ENCODE assay signal across 17 cellular contexts in genomic region chr11:119614227-119615002, GRCh38.
A peak's percentile ranks its signal among the peaks of the same experiment; 100 is the strongest.
DNase-seq lines count a peak whose midpoint lies in the region; ATAC-seq and TF ChIP-seq lines count a peak whose summit lies in the region.
"Had no signal": no experiment of that assay in that cellular context is flagged by ENCODE, and none has a peak within 500 bp of the region (broad histone marks: within the 10 kb centered on the region; RNA-seq: fewer than 3 reads in every experiment).

No MANE protein-coding gene starts in this region.

- no peak overlapping the region for H2AK5ac ChIP-seq in H9 (ENCODE audit: insufficient read length, low read length)

- H2BK12ac ChIP-seq in H9 (ENCODE audit: insufficient read length, low read depth, low read length) = no peak overlapping the region

- H3K4me1 Mint-ChIP-seq in H9 = peaks cover 56 to 61% of the 10 kb centered on the region in 2 experiments
- peaks cover 0 to under 1% of the 10 kb centered on the region in 2 donors for H3K4me1 Mint-ChIP-seq in stimulated activated naive B cell treated with anti-CD40 and anti-IgM and Interleukin-4, amounts not matched to agents 10 μg/mL and 1 μg/mL and 100 μg/mL, for 72 hours

- no peak overlapping the region for H3T11ph ChIP-seq in H9 (ENCODE audit: low read length)

- intact Hi-C loops in dorsolateral prefrontal cortex (cut with DNase I) = loop anchor here (5.0 to 10.0 kb wide), 2 partner anchors 50 to 82 kb away; no protein-coding TSS in a partner anchor

- no peak overlapping the region for H3K18ac ChIP-seq in H9 (ENCODE audit: insufficient read length, low read depth, low read length)

- H3K4me1 ChIP-seq in H9 (ENCODE audit: insufficient read depth, low read length) = peaks cover 10% of the 10 kb centered on the region; the same call in 1 of the 2 replicates
- peaks cover 33% of the 10 kb centered on the region for H3K4me1 ChIP-seq in SJSA1 (replicated peaks)
- H3K4me1 ChIP-seq: BE2C had no signal

- H3K27me3 ChIP-seq in H9 (ENCODE audit: insufficient read depth, low read length) = peaks cover 4% of the 10 kb centered on the region; the same call in 1 of the 2 replicates
- H3K27me3 ChIP-seq in SJSA1 (replicated peaks) = no peaks in the 10 kb centered on the region
- H3K27me3 ChIP-seq in dorsolateral prefrontal cortex = no peaks in the 10 kb centered on the region
- H3K27me3 ChIP-seq: BE2C had no signal

- DNase-seq in H9 (no peak), SJSA1 (ENCODE audit: low read depth in 1 of 2, low spot score in 2 of 2) (peak; percentile 24 to 56), dorsolateral prefrontal cortex (no peak), DMS79 treated with DMSO at 0.1 percent for 48 hours (lab: John Stamatoyannopoulos, UW) (no peak), left lobe of liver (ENCODE audit: low spot score) (no peak), SW 1271 (lab: John Stamatoyannopoulos, UW) (no peak)
- DNase-seq in stimulated activated naive B cell treated with anti-CD40 and anti-IgM and Interleukin-4, amounts not matched to agents 10 μg/mL and 1 μg/mL and 100 μg/mL, for 72 hours = no peak
- DNase-seq: BE2C, DMS79, NCI-H1048, NCI-H1436 treated with DMSO at 0.1 percent for 48 hours, NCI-H2081 treated with DMSO at 0.1 percent for 48 hours, NCI-H510A, NCI-H774 had no signal

- H3K27me3 Mint-ChIP-seq in H9 (ENCODE audit: low read depth) = peaks cover 49% of the 10 kb centered on the region
- H3K27me3 Mint-ChIP-seq in stimulated activated naive B cell treated with anti-CD40 and anti-IgM and Interleukin-4, amounts not matched to agents 10 μg/mL and 1 μg/mL and 100 μg/mL, for 72 hours = peaks cover 0 to 6% of the 10 kb centered on the region in 2 donors

- H2BK5ac ChIP-seq in H9 (ENCODE audit: insufficient read length, low read length) = no peak overlapping the region

- no peak overlapping the region for H4K5ac ChIP-seq in H9 (ENCODE audit: insufficient read length, low read depth, low read length)

- H4K8ac ChIP-seq in H9 (replicated peaks; ENCODE audit: insufficient read length, low read depth, low read length) = no peak overlapping the region

- H3K79me2 ChIP-seq in H9 (ENCODE audit: insufficient read depth, low read length) = no peaks in the 10 kb centered on the region

- no peak overlapping the region for H3K4ac ChIP-seq in H9 (ENCODE audit: low read depth, low read length)

- H2BK20ac ChIP-seq in H9 (ENCODE audit: low read depth, low read length, poor library complexity, severe bottlenecking) = no peak overlapping the region

- no peak overlapping the region for H3K9ac ChIP-seq in H9 (ENCODE audit: extremely low read depth, insufficient read length, low read length)
- H3K9ac ChIP-seq: KMS-11 had no signal

- no peak overlapping the region for H4K91ac ChIP-seq in H9 (ENCODE audit: insufficient read length, low read depth, low read length)

- H3K4me3 Mint-ChIP-seq in H9 = no peak overlapping the region
- no peak overlapping the region for H3K4me3 Mint-ChIP-seq in stimulated activated naive B cell treated with anti-CD40 and anti-IgM and Interleukin-4, amounts not matched to agents 10 μg/mL and 1 μg/mL and 100 μg/mL, for 72 hours

- H3K4me3 ChIP-seq in SJSA1 (no peak overlapping the region), dorsolateral prefrontal cortex (no peak overlapping the region)
- H3K4me3 ChIP-seq: SK-N-MC had no signal

- H2AFZ ChIP-seq in H9 (ENCODE audit: low read length) = no peak overlapping the region

- no CpG with 5 or more reads among the region's 6 CpGs for WGBS in H9 (ENCODE audit: extremely low coverage, insufficient read length, low lambda C conversion rate)

- no peaks in the 10 kb centered on the region; a peak in 1 of 5 replicates for H3K9me3 Mint-ChIP-seq in H9
- H3K9me3 Mint-ChIP-seq in stimulated activated naive B cell treated with anti-CD40 and anti-IgM and Interleukin-4, amounts not matched to agents 10 μg/mL and 1 μg/mL and 100 μg/mL, for 72 hours = no peaks in the 10 kb centered on the region

- H3K14ac ChIP-seq in H9 (ENCODE audit: insufficient read depth, low read length) = no peak overlapping the region

- TF ChIP-seq CTCF in H9 (conservative IDR thresholded peaks at IDR 0.05) (no peak), dorsolateral prefrontal cortex (IDR thresholded peaks at IDR 0.05 in 54 of 56, conservative IDR thresholded peaks at IDR 0.05 in 2 of 56; ENCODE audit: low read depth in 1 of 56, partially characterized antibody in 56 of 56) (no peak)

- H4K20me1 ChIP-seq in H9 (ENCODE audit: control insufficient read depth, insufficient read depth, insufficient read length) = no peaks in the 10 kb centered on the region

- 0 out of 7 replicates have a peak, but pooled peaks cover 0 to 1% (median 0%) of the 10 kb centered on the region in 3 experiments for H3K36me3 Mint-ChIP-seq in H9 (ENCODE audit: insufficient read depth in 1 of 3, low read depth in 3 of 3)
- H3K36me3 Mint-ChIP-seq in stimulated activated naive B cell treated with anti-CD40 and anti-IgM and Interleukin-4, amounts not matched to agents 10 μg/mL and 1 μg/mL and 100 μg/mL, for 72 hours = no peaks in the 10 kb centered on the region
- H3K36me3 Mint-ChIP-seq: CD4-positive, alpha-beta memory T cell had no signal

- H3K56ac ChIP-seq in H9 (ENCODE audit: insufficient read length, low read depth, low read length) = no peak overlapping the region

- H3K27ac ChIP-seq in H9 (ENCODE audit: insufficient read length, low read depth, low read length) (no peak overlapping the region), SJSA1 (peak overlapping the region; percentile 48), dorsolateral prefrontal cortex (peak overlapping the region in 58 of 59 donors; percentile 56 to 99 (median 92))
- H3K27ac ChIP-seq: KMS-11, SK-N-MC had no signal

- H3K9me3 ChIP-seq in H9 (ENCODE audit: control insufficient read depth, low read depth, low read length) (no peaks in the 10 kb centered on the region), SJSA1 (replicated peaks) (no peaks in the 10 kb centered on the region)

- H3K27ac Mint-ChIP-seq in H9 = 0 out of 7 replicates have a peak overlapping the region, but pooled peaks of 2 of the 3 experiments have one; percentile 16 to 58
- peak overlapping the region; percentile 65 for H3K27ac Mint-ChIP-seq in stimulated activated naive B cell treated with anti-CD40 and anti-IgM and Interleukin-4, amounts not matched to agents 10 μg/mL and 1 μg/mL and 100 μg/mL, for 72 hours

- H3K36me3 ChIP-seq in SJSA1 = no peaks in the 10 kb centered on the region
- H3K36me3 ChIP-seq: BE2C had no signal

- H2BK120ac ChIP-seq in H9 (ENCODE audit: low read depth, low read length, poor library complexity, severe bottlenecking) = no peak overlapping the region

- no peak overlapping the region for H3K23ac ChIP-seq in H9 (ENCODE audit: insufficient read length, low read depth, low read length)

- H3K79me1 ChIP-seq in H9 (ENCODE audit: insufficient read depth, low read depth, low read length, poor library complexity, severe bottlenecking) = no peaks in the 10 kb centered on the region

- no peaks in the 10 kb centered on the region for H3K23me2 ChIP-seq in H9 (ENCODE audit: insufficient read length, low read depth, low read length, poor library complexity, severe bottlenecking)

- no peak overlapping the region for H2BK15ac ChIP-seq in H9 (ENCODE audit: low read depth, low read length)

- ATAC-seq in stimulated activated naive B cell treated with anti-CD40 and anti-IgM and Interleukin-4, amounts not matched to agents 10 μg/mL and 1 μg/mL and 100 μg/mL, for 72 hours (replicated peaks) = no peak
- ATAC-seq in left lobe of liver = no peak

- H3K4me2 ChIP-seq in H9 (ENCODE audit: insufficient read depth, insufficient read length, low read length) = no peak overlapping the region
- H3K4me2 ChIP-seq: KMS-11 had no signal

Comparison
In these comparisons a context has a peak if more than half of its experiments do, and no peak if none do; other contexts are left out.
1. DNase-seq: peak in SJSA1 (2 of 2); none in H9 (single experiment), dorsolateral prefrontal cortex (0 of 10), stimulated activated naive B cell treated with anti-CD40 and anti-IgM and Interleukin-4, amounts not matched to agents 10 μg/mL and 1 μg/mL and 100 μg/mL, for 72 hours (single experiment), DMS79 treated with DMSO at 0.1 percent for 48 hours (single experiment), left lobe of liver (single experiment) and SW 1271 (0 of 2).